ENCODE assay signal across 13 cellular contexts in the genomic region with DNA sequence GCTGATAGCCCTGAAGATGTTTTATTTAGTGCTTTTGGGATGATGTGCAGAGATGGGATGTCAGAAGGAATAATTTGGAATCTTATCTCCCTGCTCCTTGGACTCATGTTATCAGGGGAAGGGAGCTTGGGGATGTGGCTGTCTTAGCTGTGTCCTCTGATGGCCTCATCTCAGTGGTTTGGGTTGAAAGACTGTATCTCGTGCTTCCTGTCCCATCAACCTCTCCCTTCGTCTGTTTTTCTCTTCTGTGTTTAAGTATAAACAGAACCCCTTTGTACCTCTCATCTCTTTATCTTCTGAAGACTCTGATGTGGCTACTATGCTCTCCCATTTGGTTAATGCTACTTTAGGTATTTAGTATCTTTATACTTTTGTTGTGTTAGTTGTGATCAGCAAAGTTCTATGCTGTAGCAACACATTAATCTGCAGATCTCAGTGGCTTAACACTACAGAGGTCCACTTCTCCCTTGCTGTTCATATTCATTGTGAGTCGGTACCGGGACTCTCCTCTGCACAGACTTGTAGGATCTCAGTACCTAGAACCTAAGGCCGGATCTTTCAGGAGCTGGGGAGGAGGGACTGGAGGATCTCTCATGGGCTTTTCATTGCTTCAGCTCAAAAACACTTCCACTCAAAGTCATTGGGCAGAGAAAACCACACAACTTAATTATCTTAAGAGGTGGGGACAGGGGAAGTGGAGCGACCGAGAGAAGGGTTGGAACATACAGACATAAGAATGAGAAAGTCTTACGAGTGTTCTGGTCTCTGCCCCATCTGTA. TPM values are rescaled to one million over a fixed set of nuclear protein-coding genes. Genes with fewer than 3 reads are reported as not detected.
DNase-seq lines count a peak whose midpoint lies in the region; ATAC-seq and TF ChIP-seq lines count a peak whose summit lies in the region.
"Had no signal": no experiment of that assay in that cellular context is flagged by ENCODE, and none has a peak within 500 bp of the region (broad histone marks: within the 10 kb centered on the region; RNA-seq: fewer than 3 reads in every experiment).

No MANE protein-coding gene starts in this region.

- H3K9me3 Mint-ChIP-seq in CD4-positive, alpha-beta T cell: no peaks in the 10 kb centered on the region
- H3K9me3 Mint-ChIP-seq in activated CD4-positive, alpha-beta T cell treated with anti-CD3 and anti-CD28 coated beads, Interleukin-2, amount 10 ng/mL, durations not matched to agents 7 days and 5 days: peaks cover 6% of the 10 kb centered on the region
- H3K9me3 Mint-ChIP-seq in immature natural killer cell: no peaks in the 10 kb centered on the region

- POLR2A ChIA-PET in CD4-positive, alpha-beta T cell (lab: Charles Lee): interaction anchor here (0.7 to 3.5 kb wide), 22 partner anchors 9 to 1824 kb away, joined by 3 to 44 read pairs (median 6); partner anchors contain the start of genes CEP95 and PRKCA
- POLR2A ChIA-PET in activated CD4-positive, alpha-beta T cell treated with anti-CD3 and anti-CD28 coated beads, Interleukin-2, amount 10 ng/mL, durations not matched to agents 7 days and 5 days (lab: Charles Lee): interaction anchor here (1.0 kb wide), 1 partner anchor 10 kb away, joined by 3 read pairs; no protein-coding TSS in a partner anchor

- no peaks in the 10 kb centered on the region for H3K27me3 ChIP-seq in CD4-positive, alpha-beta T cell (ENCODE audit: control insufficient read depth, insufficient read depth, low read length)

- H3K4me1 Mint-ChIP-seq in CD4-positive, alpha-beta T cell (ENCODE audit: low read depth): peaks cover 89% of the 10 kb centered on the region
- H3K4me1 Mint-ChIP-seq in activated CD4-positive, alpha-beta T cell treated with anti-CD3 and anti-CD28 coated beads, Interleukin-2, amount 10 ng/mL, durations not matched to agents 7 days and 5 days: peaks cover 83% of the 10 kb centered on the region
- H3K4me1 Mint-ChIP-seq in immature natural killer cell: peaks cover 13 to 27% of the 10 kb centered on the region in 2 donors

- TF ChIP-seq CTCF in CD4-positive, alpha-beta T cell (IDR thresholded peaks at IDR 0.05): no peak

- intact Hi-C loops in CD4-positive, alpha-beta T cell (cut with DNase I, micrococcal nuclease): loop anchor here (2.0 to 5.0 kb wide), 6 partner anchors 24 to 91 kb away; no protein-coding TSS in a partner anchor

- no peaks in the 10 kb centered on the region for H3K9me3 ChIP-seq in CD4-positive, alpha-beta T cell (ENCODE audit: control insufficient read depth, low read length)

- no peaks in the 10 kb centered on the region for H3K27me3 Mint-ChIP-seq in CD4-positive, alpha-beta T cell
- H3K27me3 Mint-ChIP-seq in activated CD4-positive, alpha-beta T cell treated with anti-CD3 and anti-CD28 coated beads, Interleukin-2, amount 10 ng/mL, durations not matched to agents 7 days and 5 days: no peaks in the 10 kb centered on the region
- peaks cover 0 to 2% (median 0%) of the 10 kb centered on the region in 3 donors for H3K27me3 Mint-ChIP-seq in immature natural killer cell (ENCODE audit: low read depth in 3 of 3)

- CTCF ChIA-PET in CD4-positive, alpha-beta T cell (lab: Charles Lee): no interaction called here
- CTCF ChIA-PET in activated CD4-positive, alpha-beta T cell treated with anti-CD3 and anti-CD28 coated beads, Interleukin-2, amount 10 ng/mL, durations not matched to agents 7 days and 5 days (lab: Charles Lee): interaction anchor here (1.1 to 3.9 kb wide), 5 partner anchors 12 to 309 kb away, joined by 3 to 22 read pairs (median 5); no protein-coding TSS in a partner anchor

- H3K27ac ChIP-seq in CD4-positive, alpha-beta T cell (ENCODE audit: low read depth, low read length): peak overlapping the region; percentile 49
- H3K27ac ChIP-seq: HL-60 had no signal

- H3K36me3 Mint-ChIP-seq in CD4-positive, alpha-beta T cell (ENCODE audit: low read depth): peaks cover 12% of the 10 kb centered on the region
- H3K36me3 Mint-ChIP-seq in activated CD4-positive, alpha-beta T cell treated with anti-CD3 and anti-CD28 coated beads, Interleukin-2, amount 10 ng/mL, durations not matched to agents 7 days and 5 days (ENCODE audit: low read depth): peaks cover 45% of the 10 kb centered on the region
- H3K36me3 Mint-ChIP-seq in immature natural killer cell: no peaks in the 10 kb centered on the region

- peak overlapping the region; percentile 86 for H3K4me3 Mint-ChIP-seq in CD4-positive, alpha-beta T cell
- H3K4me3 Mint-ChIP-seq in activated CD4-positive, alpha-beta T cell treated with anti-CD3 and anti-CD28 coated beads, Interleukin-2, amount 10 ng/mL, durations not matched to agents 7 days and 5 days: peak overlapping the region; percentile 63
- peak overlapping the region; percentile 19 to 76 (median 39) for H3K4me3 Mint-ChIP-seq in immature natural killer cell

- peak; percentile 80 for ATAC-seq in CD4-positive, alpha-beta T cell (ENCODE audit: poor library complexity)

- peak overlapping the region; percentile 97 for H3K27ac Mint-ChIP-seq in CD4-positive, alpha-beta T cell
- peak overlapping the region; percentile 94 for H3K27ac Mint-ChIP-seq in activated CD4-positive, alpha-beta T cell treated with anti-CD3 and anti-CD28 coated beads, Interleukin-2, amount 10 ng/mL, durations not matched to agents 7 days and 5 days
- H3K27ac Mint-ChIP-seq in immature natural killer cell: peak overlapping the region; percentile 55 to 80 (median 70)

- DNase-seq in CD4-positive, alpha-beta T cell: peak in 5 of 10 experiments; percentile 9 to 20 (median 13)
- DNase-seq in GF-D8 (lab: John Stamatoyannopoulos, UW) (peak; percentile 45), immature natural killer cell (peak in 2 of 3 donors; percentile 3 to 9), hippocampal formation (lab: John Stamatoyannopoulos, UW) (no peak), GM19240 (ENCODE audit: insufficient read length, low spot score) (no peak), NCI-H510A (lab: John Stamatoyannopoulos, UW) (no peak)
- DNase-seq in activated CD4-positive, alpha-beta T cell treated with anti-CD3 and anti-CD28 coated beads, Interleukin-2, amount 10 ng/mL, durations not matched to agents 7 days and 5 days: peak; percentile 55
- DNase-seq: activated CD8-positive, alpha-beta memory T cell treated with anti-CD3 and anti-CD28 coated beads for 24 hours; C1 segment of cervical spinal cord; effector CD8-positive, alpha-beta T cell; NCI-H2107; NK-92 treated with Interleukin-12 subunit alpha and Interleukin-12 subunit beta, amount 100 ng/mL, for 24 hours had no signal

RNA-seq across cellular contexts. Expression of gene PRKCA, which starts 28.8 kb away (rescaled TPM):
- total RNA-seq in CD4-positive, alpha-beta T cell: 10 to 100 TPM; 84.8 to 88.6 TPM
- 10 to 100 TPM; 72.8 to 74.6 TPM for total RNA-seq in activated CD4-positive, alpha-beta T cell treated with anti-CD3 and anti-CD28 coated beads, Interleukin-2, amount 10 ng/mL, durations not matched to agents 7 days and 5 days
- polyA plus RNA-seq in immature natural killer cell: 1 to 10 TPM in 1 of 3 donors, under 1 TPM in 2; 0.18 to 1.3 (median 0.28) TPM

Comparison
In these comparisons a context has a peak if more than half of its experiments do, and no peak if none do; other contexts are left out.
1. DNase-seq: peak in GF-D8 (single experiment), activated CD4-positive, alpha-beta T cell treated with anti-CD3 and anti-CD28 coated beads, Interleukin-2, amount 10 ng/mL, durations not matched to agents 7 days and 5 days (single experiment) and immature natural killer cell (2 of 3); none in hippocampal formation (0 of 2), GM19240 (single experiment) and NCI-H510A (single experiment).
2. Peak in every context shown above with its lines, with median percentiles within 50 percentile points of each other: H3K27ac Mint-ChIP-seq and H3K4me3 Mint-ChIP-seq.